In genomic region chr3:156317457-156317856, GRCh38 we compare ENCODE assay signal across 13 cellular contexts.
DNase-seq lines count a peak whose midpoint lies in the region; ATAC-seq, FAIRE-seq and TF ChIP-seq lines count a peak whose summit lies in the region.
"Had no signal": no experiment of that assay in that cellular context is flagged by ENCODE, and none has a peak within 500 bp of the region (broad histone marks: within the 10 kb centered on the region; RNA-seq: fewer than 3 reads in every experiment).

No MANE protein-coding gene starts in this region.

- no peaks in the 10 kb centered on the region for H4K20me1 ChIP-seq in astrocyte (ENCODE audit: insufficient read depth, low read length)
- H4K20me1 ChIP-seq in keratinocyte (ENCODE audit: control insufficient read depth, extremely low read depth, insufficient read depth, low read length) = no peaks in the 10 kb centered on the region

- H3K27me3 Mint-ChIP-seq in Calu3 (ENCODE audit: unreplicated experiment) (peaks cover 13% of the 10 kb centered on the region), astrocyte (ENCODE audit: low read depth, unreplicated experiment) (peaks cover 2% of the 10 kb centered on the region)

- BruUV-seq in Calu3 (replicated peaks; lab: Mats Ljungman, UMichigan) = no TSS peak

- peaks cover 14% of the 10 kb centered on the region for H3K4me1 ChIP-seq in HUES6 (ENCODE audit: control insufficient read depth, insufficient read depth, low read length)
- peaks cover 11% of the 10 kb centered on the region for H3K4me1 ChIP-seq in astrocyte (ENCODE audit: insufficient read depth, low read length)
- H3K4me1 ChIP-seq in keratinocyte (ENCODE audit: control insufficient read depth, extremely low read depth, insufficient read depth, low read length) = peaks cover 36% of the 10 kb centered on the region

- H3K36me3 Mint-ChIP-seq in Calu3 (ENCODE audit: insufficient read depth, unreplicated experiment) (no peaks in the 10 kb centered on the region), astrocyte (ENCODE audit: low read depth, unreplicated experiment) (no peaks in the 10 kb centered on the region)

- H3K4me3 Mint-ChIP-seq in Calu3 (ENCODE audit: low read depth, unreplicated experiment) = no peak overlapping the region
- no peak overlapping the region for H3K4me3 Mint-ChIP-seq in astrocyte (ENCODE audit: unreplicated experiment)
- H3K4me3 Mint-ChIP-seq: effector memory CD8-positive, alpha-beta T cell had no signal

- no peaks in the 10 kb centered on the region for H3K27me3 ChIP-seq in HUES6 (ENCODE audit: control insufficient read depth, insufficient read depth, low read length)
- H3K27me3 ChIP-seq in astrocyte (ENCODE audit: insufficient read depth, low read length) = no peaks in the 10 kb centered on the region
- no peaks in the 10 kb centered on the region for H3K27me3 ChIP-seq in keratinocyte (ENCODE audit: control insufficient read depth, extremely low read depth, insufficient read depth, low read length)

- peak overlapping the region; percentile 46 for H2AFZ ChIP-seq in astrocyte (ENCODE audit: low read depth, low read length)
- peak overlapping the region; percentile 37 for H2AFZ ChIP-seq in keratinocyte (ENCODE audit: control insufficient read depth, low read length)

- intact Hi-C loops in Calu3 (cut with micrococcal nuclease; ENCODE audit: unreplicated experiment) = no loop called here

- no peaks in the 10 kb centered on the region for H3K36me3 ChIP-seq in HUES6 (ENCODE audit: control insufficient read depth, insufficient read depth, low read length)
- H3K36me3 ChIP-seq in astrocyte (ENCODE audit: insufficient read depth, low read length) = no peaks in the 10 kb centered on the region
- H3K36me3 ChIP-seq in keratinocyte (ENCODE audit: control insufficient read depth in 2 of 2, extremely low read depth in 1 of 2, insufficient read depth in 2 of 2, low read length in 2 of 2) = no peaks in the 10 kb centered on the region

- H3K79me2 ChIP-seq in astrocyte (ENCODE audit: insufficient read depth, low read length) (no peaks in the 10 kb centered on the region), keratinocyte (ENCODE audit: control insufficient read depth, insufficient read depth, low read length) (no peaks in the 10 kb centered on the region)

- H3K4me2 ChIP-seq in astrocyte (ENCODE audit: low read length) (peak overlapping the region; percentile 37), keratinocyte (ENCODE audit: control insufficient read depth, extremely low read depth, insufficient read depth, low read depth, low read length) (peak overlapping the region; percentile 59)

- peak overlapping the region; percentile 20 for H3K27ac Mint-ChIP-seq in Calu3 (ENCODE audit: unreplicated experiment)
- no peak overlapping the region for H3K27ac Mint-ChIP-seq in astrocyte (ENCODE audit: unreplicated experiment)
- H3K27ac Mint-ChIP-seq: effector memory CD8-positive, alpha-beta T cell had no signal

- ATAC-seq in HG03520 (IDR thresholded peaks at IDR 0.05; ENCODE audit: unreplicated experiment) = no peak
- no peak for ATAC-seq in GM18858 (IDR thresholded peaks at IDR 0.05; ENCODE audit: unreplicated experiment)
- no peak for ATAC-seq in GM18907 (IDR thresholded peaks at IDR 0.05; ENCODE audit: unreplicated experiment)
- ATAC-seq: effector memory CD8-positive, alpha-beta T cell had no signal

- H3K27ac ChIP-seq in HUES6 (ENCODE audit: low read depth, low read length) (peak overlapping the region; percentile 41), astrocyte (ENCODE audit: low read depth, low read length) (no peak overlapping the region), keratinocyte (ENCODE audit: control insufficient read depth, insufficient read depth, low read length) (no peak overlapping the region)

- peak; percentile 64 for FAIRE-seq in astrocyte (lab: Jason Lieb, UNC)
- FAIRE-seq in keratinocyte (lab: Jason Lieb, UNC) = peak; percentile 92

- peaks cover 22% of the 10 kb centered on the region for H3K4me1 Mint-ChIP-seq in Calu3 (ENCODE audit: low read depth, unreplicated experiment)
- H3K4me1 Mint-ChIP-seq in astrocyte (ENCODE audit: low read depth, unreplicated experiment) = peaks cover 5% of the 10 kb centered on the region

- H3K4me3 ChIP-seq in HUES6 (ENCODE audit: low read depth, low read length) (no peak overlapping the region), astrocyte (ENCODE audit: insufficient read depth, low read depth, low read length) (no peak overlapping the region), keratinocyte (ENCODE audit: control insufficient read depth in 2 of 3, extremely low read depth in 1 of 3, insufficient read depth in 2 of 3, low read depth in 1 of 3, low read length in 3 of 3) (no peak overlapping the region)

- dilution Hi-C loops in keratinocyte (cut with MboI; ENCODE audit: extremely low pct_ligation_motif_present, low sequenced_read_pairs) = no loop called here

- TF ChIP-seq CTCF in Calu3 (IDR thresholded peaks at IDR 0.05; ENCODE audit: unreplicated experiment) (no peak), astrocyte (IDR thresholded peaks at IDR 0.05; ENCODE audit: insufficient read depth, low read depth, low read length) (no peak), keratinocyte (optimal IDR thresholded peaks at IDR 0.05 in 1 of 3, IDR thresholded peaks at IDR 0.05 in 1 of 3, conservative IDR thresholded peaks at IDR 0.05 in 1 of 3; ENCODE audit: extremely low read depth in 1 of 3, insufficient read depth in 2 of 3, low read length in 3 of 3) (no peak), GM20000 (IDR thresholded peaks at IDR 0.05; ENCODE audit: extremely low read depth, missing control alignments) (no peak)

- CTCF ChIA-PET in Calu3 (lab: Charles Lee) = interaction anchor here (0.7 to 1.5 kb wide), 4 partner anchors 10 to 99 kb away, joined by 3 read pairs; no protein-coding TSS in a partner anchor

- H3K9me1 ChIP-seq in keratinocyte (ENCODE audit: control insufficient read depth, extremely low read depth, insufficient read depth, low read length) = no peaks in the 10 kb centered on the region

- no peak for DNase-seq in Calu3
- DNase-seq in astrocyte (ENCODE audit: low read depth) = peak; percentile 75
- DNase-seq in keratinocyte (ENCODE audit: low read depth, low spot score) = peak; percentile 44
- DNase-seq in GM20000 (ENCODE audit: low spot score) = no peak
- DNase-seq: activated CD4-positive, alpha-beta T cell treated with anti-CD3 and anti-CD28 coated beads, Interleukin-2, amount 50 U/mL, for 4 hours; activated naive CD4-positive, alpha-beta T cell treated with anti-CD3 and anti-CD28 coated beads, Interleukin-2, amount 50 U/mL, for 16 hours; effector memory CD8-positive, alpha-beta T cell; stimulated activated CD4-positive, alpha-beta T cell treated with anti-CD3 and anti-CD28 coated beads, Interleukin-4, amount 100 ng/mL, for 1 hour; substantia nigra had no signal

- H3K9me3 Mint-ChIP-seq in Calu3 (ENCODE audit: low read depth, unreplicated experiment) (no peaks in the 10 kb centered on the region), astrocyte (ENCODE audit: unreplicated experiment) (peaks cover 1% of the 10 kb centered on the region)
- H3K9me3 Mint-ChIP-seq: effector memory CD8-positive, alpha-beta T cell had no signal

- no peaks in the 10 kb centered on the region for H3K9me3 ChIP-seq in HUES6 (ENCODE audit: control insufficient read depth, insufficient read depth, low read depth, low read length)
- no peaks in the 10 kb centered on the region for H3K9me3 ChIP-seq in astrocyte (ENCODE audit: insufficient read depth, low read depth, low read length)
- H3K9me3 ChIP-seq in keratinocyte (ENCODE audit: control insufficient read depth, low read depth, low read length) = no peaks in the 10 kb centered on the region

- H3K9ac ChIP-seq in HUES6 (ENCODE audit: low read length) (no peak overlapping the region), astrocyte (ENCODE audit: low read length) (no peak overlapping the region), keratinocyte (ENCODE audit: control insufficient read depth, extremely low read depth, insufficient read depth, low read length) (no peak overlapping the region)

Comparison
In these comparisons a context has a peak if more than half of its experiments do, and no peak if none do; other contexts are left out.
1. DNase-seq: peak in astrocyte (single experiment) and keratinocyte (single experiment); none in Calu3 (single experiment) and GM20000 (single experiment).